6 cellular contexts compared by ENCODE assay signal in the genomic region with DNA sequence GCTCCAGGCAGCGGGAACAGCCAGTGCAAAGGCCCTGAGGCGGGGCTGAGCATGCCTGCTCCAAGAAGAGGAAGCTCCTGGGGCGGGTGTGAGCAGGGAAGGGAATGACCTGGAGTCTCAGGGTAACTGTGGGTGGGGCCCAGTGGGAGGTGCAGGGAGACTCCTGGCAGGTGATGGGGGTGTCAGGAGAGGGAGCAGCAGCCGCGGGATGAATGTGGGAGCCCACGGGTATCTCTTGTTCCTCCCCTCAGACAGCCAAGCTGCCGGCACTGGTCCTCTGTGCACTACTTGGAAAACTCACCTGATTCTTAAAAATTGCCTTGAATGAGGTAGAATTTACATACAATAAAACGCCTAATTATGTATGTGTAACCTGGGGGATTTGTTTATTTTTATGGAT. TPM values are rescaled to one million over a fixed set of nuclear protein-coding genes. Genes with fewer than 3 reads are reported as not detected.
"Had no signal": no experiment of that assay in that cellular context is flagged by ENCODE, and none has a peak within 500 bp of the region (broad histone marks: within the 10 kb centered on the region; RNA-seq: fewer than 3 reads in every experiment).

No MANE protein-coding gene starts in this region.

RNA-seq across cellular contexts. Expression of gene CST1, which starts 26.6 kb away (rescaled TPM):
- total RNA-seq: GM23248, HFFc6 had no signal
- polyA plus RNA-seq: GM23248 had no signal

RNA-seq across cellular contexts. Expression of gene CST2, which starts 49.1 kb away (rescaled TPM):
- total RNA-seq: GM23338, H4, H7, H9, HFFc6 had no signal
- polyA plus RNA-seq: GM23338 had no signal
